1 cellular context compared by ENCODE assay signal in genomic region chr2:101725515-101726192, GRCh38.
TF ChIP-seq lines count a peak whose summit lies in the region.

No MANE protein-coding gene starts in this region.

TF ChIP-seq in GM23338, 12 proteins besides CTCF, POLR2A, EP300 and RAD21 (continued from another document):
- TF ChIP-seq ZNF462 (CRISPR knock-in tag; IDR thresholded peaks at IDR 0.05) (no peak), NANOG (IDR thresholded peaks at IDR 0.05; ENCODE audit: borderline replicate concordance) (no peak), ZNF114 (CRISPR knock-in tag; IDR thresholded peaks at IDR 0.05) (no peak), CREB1 (CRISPR knock-in tag; IDR thresholded peaks at IDR 0.05; ENCODE audit: low read depth) (no peak)
TF ChIP-seq in GM23338: peak in this region for 0.
